ENCODE assay signal across 14 cellular contexts in the genomic region with DNA sequence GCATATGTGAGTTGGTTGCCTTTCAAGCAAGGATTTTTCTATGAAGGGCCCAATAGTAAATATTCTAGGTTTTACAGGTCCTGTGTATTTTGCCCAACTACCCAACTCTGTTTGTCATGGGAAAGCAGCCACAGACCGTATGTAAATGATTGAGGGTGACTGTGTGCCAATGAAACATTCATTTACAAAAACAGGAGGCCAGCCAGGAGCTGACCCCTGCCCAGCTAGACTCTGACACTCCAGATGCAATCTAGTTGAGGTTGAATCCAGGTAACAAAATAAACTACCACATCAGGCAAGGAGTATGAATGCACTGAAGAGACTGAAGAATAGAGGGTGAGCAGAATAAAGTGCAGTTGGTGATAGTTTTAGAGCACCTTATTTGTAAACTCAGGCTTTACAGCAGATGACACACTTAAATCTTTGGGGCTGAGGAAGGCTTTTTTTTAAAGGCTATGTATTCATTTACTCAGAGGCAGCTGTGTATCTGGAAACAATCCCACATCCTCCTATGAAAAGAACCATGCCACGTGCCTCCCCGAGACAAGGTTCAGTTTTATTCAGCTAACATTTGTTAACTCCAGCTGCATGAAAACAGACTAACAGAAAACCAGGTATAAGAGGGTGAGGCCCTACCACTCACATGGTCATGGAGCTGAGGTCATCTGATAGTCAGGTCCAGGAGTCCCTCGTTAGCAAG.
DNase-seq lines count a peak whose midpoint lies in the region; ATAC-seq and TF ChIP-seq lines count a peak whose summit lies in the region.
"Had no signal": no experiment of that assay in that cellular context is flagged by ENCODE, and none has a peak within 500 bp of the region (broad histone marks: within the 10 kb centered on the region; RNA-seq: fewer than 3 reads in every experiment).

No MANE protein-coding gene starts in this region.

- TF ChIP-seq CTCF in DND-41 (IDR thresholded peaks at IDR 0.05; ENCODE audit: borderline replicate concordance, extremely low read depth, low read length, poor library complexity, severe bottlenecking) = no peak

- ATAC-seq in CD4-positive, CD25-positive, alpha-beta regulatory T cell (ENCODE audit: low read depth in 2 of 2) = peak in 1 of 2 donors; percentile 53
- peak; percentile 71 for ATAC-seq in DND-41 (ENCODE audit: insufficient read depth, low read depth)
- no peak for ATAC-seq in effector memory CD8-positive, alpha-beta T cell (replicated peaks)
- ATAC-seq: foreskin keratinocyte had no signal

- peaks cover 11% of the 10 kb centered on the region for H3K79me1 ChIP-seq in mesenchymal stem cell (replicated peaks; ENCODE audit: low read length, poor library complexity, severe bottlenecking)

- no peak overlapping the region for H3K27ac ChIP-seq in CD4-positive, CD25-positive, alpha-beta regulatory T cell (ENCODE audit: insufficient read depth, low read length, poor library complexity, severe bottlenecking)
- H3K27ac ChIP-seq in DND-41 (ENCODE audit: low read length) (no peak overlapping the region), mesenchymal stem cell (ENCODE audit: low read length, poor library complexity, severe bottlenecking) (no peak overlapping the region)
- H3K27ac ChIP-seq: foreskin keratinocyte, neural progenitor cell, testis had no signal

- H3K79me2 ChIP-seq in DND-41 (ENCODE audit: insufficient read depth, low read length) = no peaks in the 10 kb centered on the region

- H3K4me3 ChIP-seq in CD4-positive, CD25-positive, alpha-beta regulatory T cell (ENCODE audit: low read depth, low read length) = no peak overlapping the region
- H3K4me3 ChIP-seq in DND-41 (ENCODE audit: low read depth in 1 of 2, low read length in 2 of 2) = no peak overlapping the region
- no peak overlapping the region for H3K4me3 ChIP-seq in mesenchymal stem cell (ENCODE audit: insufficient read depth in 1 of 2, low read depth in 1 of 2, low read length in 2 of 2)
- H3K4me3 ChIP-seq: lung, neural progenitor cell, testis had no signal

- peaks cover 4 to 62% (median 14%) of the 10 kb centered on the region in 4 donors for H3K4me1 Mint-ChIP-seq in CD4-positive, CD25-positive, alpha-beta regulatory T cell
- peaks cover 9 to 12% of the 10 kb centered on the region in 2 donors for H3K4me1 Mint-ChIP-seq in effector memory CD8-positive, alpha-beta T cell (ENCODE audit: low read depth in 2 of 2)

- H4K8ac ChIP-seq in mesenchymal stem cell (ENCODE audit: low read length) = no peak overlapping the region

- no peak overlapping the region for H4K91ac ChIP-seq in mesenchymal stem cell (ENCODE audit: low read length)

- WGBS in mesenchymal stem cell = 68% methylated on average over 4 of the region's 4 CpGs

- H3K36me3 ChIP-seq in CD4-positive, CD25-positive, alpha-beta regulatory T cell (ENCODE audit: control insufficient read depth, insufficient read depth, low read length) = no peaks in the 10 kb centered on the region
- H3K36me3 ChIP-seq in DND-41 (ENCODE audit: insufficient read depth, low read length) (no peaks in the 10 kb centered on the region), mesenchymal stem cell (ENCODE audit: control insufficient read depth in 1 of 2, insufficient read depth in 2 of 2, low read depth in 1 of 2, low read length in 2 of 2) (peaks cover 4 to 7% of the 10 kb centered on the region in 2 experiments)
- H3K36me3 ChIP-seq: neural progenitor cell had no signal

- H2BK5ac ChIP-seq in mesenchymal stem cell (ENCODE audit: low read depth, low read length, poor library complexity, severe bottlenecking) = no peak overlapping the region

- H3K36me3 Mint-ChIP-seq in CD4-positive, CD25-positive, alpha-beta regulatory T cell = no peaks in the 10 kb centered on the region
- no peaks in the 10 kb centered on the region for H3K36me3 Mint-ChIP-seq in effector memory CD8-positive, alpha-beta T cell (ENCODE audit: insufficient read depth)
- H3K36me3 Mint-ChIP-seq: neural progenitor cell had no signal

- no peak overlapping the region for H2AK5ac ChIP-seq in mesenchymal stem cell (ENCODE audit: low read length, severe bottlenecking)

- H3K23ac ChIP-seq in mesenchymal stem cell (ENCODE audit: low read length in 2 of 2) = no peak overlapping the region

- H3K9me3 Mint-ChIP-seq in CD4-positive, CD25-positive, alpha-beta regulatory T cell = no peaks in the 10 kb centered on the region
- H3K9me3 Mint-ChIP-seq in effector memory CD8-positive, alpha-beta T cell = no peaks in the 10 kb centered on the region
- H3K9me3 Mint-ChIP-seq: neural progenitor cell had no signal

- no peaks in the 10 kb centered on the region for H3K27me3 Mint-ChIP-seq in CD4-positive, CD25-positive, alpha-beta regulatory T cell
- no peaks in the 10 kb centered on the region for H3K27me3 Mint-ChIP-seq in effector memory CD8-positive, alpha-beta T cell

- H3K4me2 ChIP-seq in DND-41 (ENCODE audit: insufficient read depth, low read length) (no peak overlapping the region), mesenchymal stem cell (ENCODE audit: low read length, poor library complexity, severe bottlenecking) (no peak overlapping the region)
- H3K4me2 ChIP-seq: neural progenitor cell had no signal

- H3K27me3 ChIP-seq in CD4-positive, CD25-positive, alpha-beta regulatory T cell (ENCODE audit: control insufficient read depth, insufficient read depth, low read length) = no peaks in the 10 kb centered on the region
- H3K27me3 ChIP-seq in DND-41 (ENCODE audit: insufficient read depth, low read length, poor library complexity) (no peaks in the 10 kb centered on the region), mesenchymal stem cell (ENCODE audit: control insufficient read depth in 1 of 2, insufficient read depth in 1 of 2, low read length in 2 of 2) (no peaks in the 10 kb centered on the region)
- H3K27me3 ChIP-seq: neural progenitor cell, testis had no signal

- H4K20me1 ChIP-seq in DND-41 (ENCODE audit: insufficient read depth, low read length) = no peaks in the 10 kb centered on the region

- no peak overlapping the region for H3K4me3 Mint-ChIP-seq in CD4-positive, CD25-positive, alpha-beta regulatory T cell
- H3K4me3 Mint-ChIP-seq in effector memory CD8-positive, alpha-beta T cell = no peak overlapping the region
- H3K4me3 Mint-ChIP-seq: neural progenitor cell had no signal

- no peak overlapping the region for H3K9ac ChIP-seq in DND-41 (ENCODE audit: low read depth, low read length)
- no peak overlapping the region for H3K9ac ChIP-seq in mesenchymal stem cell (ENCODE audit: low read length)
- H3K9ac ChIP-seq: neural progenitor cell had no signal

- peak overlapping the region in 2 of 3 donors; percentile 23 to 25 for H3K27ac Mint-ChIP-seq in CD4-positive, CD25-positive, alpha-beta regulatory T cell
- no peak overlapping the region for H3K27ac Mint-ChIP-seq in effector memory CD8-positive, alpha-beta T cell
- H3K27ac Mint-ChIP-seq: neural progenitor cell had no signal

- no peak overlapping the region for H2BK120ac ChIP-seq in mesenchymal stem cell (ENCODE audit: low read depth, low read length)

- no peak overlapping the region for H3K4ac ChIP-seq in mesenchymal stem cell (ENCODE audit: low read depth in 1 of 2, low read length in 2 of 2)

- no peak overlapping the region for H2BK12ac ChIP-seq in mesenchymal stem cell (ENCODE audit: low read length in 2 of 2)

- no peaks in the 10 kb centered on the region for H3K9me3 ChIP-seq in CD4-positive, CD25-positive, alpha-beta regulatory T cell (ENCODE audit: control insufficient read depth in 2 of 2, low read length in 2 of 2)
- H3K9me3 ChIP-seq in DND-41 (ENCODE audit: insufficient read depth, low read length, severe bottlenecking) (no peaks in the 10 kb centered on the region), mesenchymal stem cell (ENCODE audit: control insufficient read depth, low read length) (no peaks in the 10 kb centered on the region)
- H3K9me3 ChIP-seq: testis had no signal

- H3K4me1 ChIP-seq in CD4-positive, CD25-positive, alpha-beta regulatory T cell (ENCODE audit: control insufficient read depth, insufficient read depth, low read length, poor library complexity, severe bottlenecking) = peaks cover 10% of the 10 kb centered on the region
- H3K4me1 ChIP-seq in DND-41 (ENCODE audit: insufficient read depth, low read length) (peaks cover 9% of the 10 kb centered on the region; the same call in 1 of the 2 replicates), mesenchymal stem cell (ENCODE audit: control insufficient read depth, insufficient read depth, low read depth, low read length) (peaks cover 17% of the 10 kb centered on the region)
- H3K4me1 ChIP-seq: foreskin keratinocyte, testis had no signal

- no peak overlapping the region for H3K18ac ChIP-seq in mesenchymal stem cell (ENCODE audit: low read depth in 1 of 2, low read length in 2 of 2)

- no peak overlapping the region for H2AFZ ChIP-seq in DND-41 (ENCODE audit: low read depth, low read length)
- H2AFZ ChIP-seq in mesenchymal stem cell (ENCODE audit: low read depth, low read length) = no peak overlapping the region
- H2AFZ ChIP-seq: neural progenitor cell had no signal

- no peak overlapping the region for H2BK15ac ChIP-seq in mesenchymal stem cell (ENCODE audit: low read depth, poor library complexity, severe bottlenecking)

- peak in 2 of 3 donors; percentile 32 to 35 for DNase-seq in CD4-positive, CD25-positive, alpha-beta regulatory T cell
- DNase-seq in DND-41 (peak; percentile 14), mesenchymal stem cell (peak; percentile 43), SW480 (ENCODE audit: low spot score) (no peak), NCI-H187 (lab: John Stamatoyannopoulos, UW) (no peak), KG1 (lab: John Stamatoyannopoulos, UW) (no peak)
- DNase-seq in central memory CD4-positive, alpha-beta T cell = peak; percentile 16
- DNase-seq in effector memory CD8-positive, alpha-beta T cell = no peak
- DNase-seq: foreskin keratinocyte, NCI-H146, SW 1271, testis had no signal

- no peak overlapping the region for H3K14ac ChIP-seq in mesenchymal stem cell (ENCODE audit: low read length in 2 of 2)

Comparison
In these comparisons a context has a peak if more than half of its experiments do, and no peak if none do; other contexts are left out.
1. DNase-seq: peak in CD4-positive, CD25-positive, alpha-beta regulatory T cell (2 of 3), DND-41 (single experiment), central memory CD4-positive, alpha-beta T cell (single experiment) and mesenchymal stem cell (single experiment); none in effector memory CD8-positive, alpha-beta T cell (0 of 3), SW480 (single experiment), NCI-H187 (0 of 2) and KG1 (single experiment).
2. H3K27ac Mint-ChIP-seq: peak in CD4-positive, CD25-positive, alpha-beta regulatory T cell (2 of 3); none in effector memory CD8-positive, alpha-beta T cell (0 of 2).